18 cellular contexts compared by ENCODE assay signal in the genomic region with DNA sequence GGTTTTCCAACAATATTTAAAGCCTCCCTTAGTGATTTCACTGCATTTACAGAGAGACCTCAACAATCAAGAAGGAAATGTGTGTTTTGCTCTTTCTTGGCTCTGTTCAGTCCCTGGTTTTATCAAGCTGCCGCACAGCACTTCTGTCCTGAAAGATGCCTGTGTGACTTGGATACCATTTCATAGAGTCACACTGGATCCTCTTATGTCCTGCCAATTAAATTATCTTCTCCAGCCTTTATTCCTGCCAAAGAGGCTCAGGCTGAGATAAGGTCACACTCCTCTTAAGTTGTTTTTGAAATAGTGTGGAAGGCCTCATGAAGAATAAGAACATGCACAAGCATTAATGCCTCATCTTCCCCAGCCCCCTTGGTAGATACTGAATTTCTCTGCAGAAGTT.
"Had no signal": no experiment of that assay in that cellular context is flagged by ENCODE, and none has a peak within 500 bp of the region (broad histone marks: within the 10 kb centered on the region; RNA-seq: fewer than 3 reads in every experiment).

No MANE protein-coding gene starts in this region.

- H3K36me3 ChIP-seq: left lung, prostate gland, transverse colon had no signal

- H3K27ac ChIP-seq: dorsolateral prefrontal cortex, left lung, parathyroid adenoma, prostate gland, testis, transverse colon had no signal

- H3K4me1 ChIP-seq: left lung, parathyroid adenoma, prostate gland, testis, transverse colon had no signal

- DNase-seq: cortex of kidney; dorsolateral prefrontal cortex; effector CD8-positive, alpha-beta T cell; islet precursor cell; left lung; mesenchymal stem cell; naive B cell; stimulated activated CD4-positive, alpha-beta T cell treated with anti-CD3 and anti-CD28 coated beads, Interleukin-2, amount 100 ng/mL, for 24 hours; stimulated activated CD4-positive, alpha-beta T cell treated with anti-CD3 and anti-CD28 coated beads, Interleukin-4, amount 100 ng/mL, for 4 hours; stimulated activated naive B cell treated with anti-CD40 and anti-IgM and Interleukin-4, amounts not matched to agents 10 μg/mL and 1 μg/mL and 100 μg/mL, for 72 hours; stimulated activated naive CD8-positive, alpha-beta T cell treated with anti-CD3 and anti-CD28 coated beads, Interleukin-15, amount 100 ng/mL, for 72 hours; testis; transverse colon had no signal

- H3K4me3 ChIP-seq: dorsolateral prefrontal cortex, left lung, lung, prostate gland, testis, transverse colon had no signal

- H3K27me3 ChIP-seq: dorsolateral prefrontal cortex, left lung, testis, transverse colon had no signal

- ATAC-seq: esophagus mucosa; left lung; sciatic nerve; stimulated activated naive B cell treated with anti-CD40 and anti-IgM and Interleukin-4, amounts not matched to agents 10 μg/mL and 1 μg/mL and 100 μg/mL, for 72 hours; stimulated activated naive CD8-positive, alpha-beta T cell treated with anti-CD3 and anti-CD28 coated beads, Interleukin-15, amount 100 ng/mL, for 72 hours had no signal

- H3K9me3 ChIP-seq: left lung, prostate gland, testis, transverse colon had no signal
